Comparison of ENCODE assay signal across 12 cellular contexts in the genomic region with DNA sequence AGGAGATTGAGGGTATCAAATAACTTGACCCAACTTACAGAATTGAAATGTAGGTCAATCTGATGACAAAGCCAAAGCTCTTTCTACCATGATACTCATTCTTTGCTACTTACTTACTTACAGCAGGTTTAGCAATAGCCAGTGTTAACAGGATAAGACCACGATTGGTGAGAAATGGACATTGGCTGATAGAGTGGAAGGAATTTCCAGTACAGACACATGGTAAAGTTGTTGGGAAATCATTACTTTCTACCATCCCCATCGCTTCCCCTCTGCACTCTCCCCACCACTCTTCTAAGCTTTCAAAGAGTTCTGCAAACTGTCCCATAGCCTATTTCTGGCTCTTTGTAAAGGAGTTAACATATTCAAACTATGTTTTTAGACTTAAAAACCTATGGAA.
"Had no signal": no experiment of that assay in that cellular context is flagged by ENCODE, and none has a peak within 500 bp of the region (broad histone marks: within the 10 kb centered on the region; RNA-seq: fewer than 3 reads in every experiment).

No MANE protein-coding gene starts in this region.

- H3K4me3 ChIP-seq: lower lobe of right lung, tibial nerve had no signal

- DNase-seq: activated CD4-positive, alpha-beta T cell treated with anti-CD3 and anti-CD28 coated beads, Interleukin-2, amount 10 ng/mL, durations not matched to agents 24 days and 14 days; activated naive CD4-positive, alpha-beta T cell treated with anti-CD3 and anti-CD28 coated beads for 36 hours; caudate nucleus; cortex of kidney; effector memory CD4-positive, alpha-beta T cell; hippocampal formation; naive B cell; small intestine; T-helper 9 cell had no signal

- H3K4me1 ChIP-seq: tibial nerve had no signal

- H3K9me3 ChIP-seq: lower lobe of right lung, tibial nerve had no signal

- H3K36me3 ChIP-seq: tibial nerve had no signal

- H3K27me3 ChIP-seq: tibial nerve had no signal

- H3K27ac ChIP-seq: lower lobe of right lung, parathyroid adenoma, tibial nerve had no signal

- FAIRE-seq: small intestine had no signal
